In genomic region chr2:23548143-23548769, GRCh38 we compare ENCODE assay signal across 28 cellular contexts.
DNase-seq lines count a peak whose midpoint lies in the region; ATAC-seq and TF ChIP-seq lines count a peak whose summit lies in the region.
"Had no signal": no experiment of that assay in that cellular context is flagged by ENCODE, and none has a peak within 500 bp of the region (broad histone marks: within the 10 kb centered on the region; RNA-seq: fewer than 3 reads in every experiment).

No MANE protein-coding gene starts in this region.

- H3K9me3 ChIP-seq in SK-N-SH (no peaks in the 10 kb centered on the region), endodermal cell (ENCODE audit: control insufficient read depth, low read length) (no peaks in the 10 kb centered on the region), tibial nerve (no peaks in the 10 kb centered on the region)
- H3K9me3 ChIP-seq: colonic mucosa, esophagus muscularis mucosa, spleen, suprapubic skin had no signal

- no peaks in the 10 kb centered on the region for H3K36me3 ChIP-seq in SK-N-SH (replicated peaks in 1 of 2; ENCODE audit: control insufficient read depth in 1 of 2, insufficient read depth in 2 of 2, low read length in 1 of 2)
- H3K36me3 ChIP-seq in endodermal cell (ENCODE audit: control insufficient read depth, insufficient read depth, low read length), result no peaks in the 10 kb centered on the region
- H3K36me3 ChIP-seq in tibial nerve, result no peaks in the 10 kb centered on the region
- H3K36me3 ChIP-seq: brain microvascular endothelial cell, colonic mucosa, esophagus muscularis mucosa, spleen, suprapubic skin had no signal

- H3K9ac ChIP-seq in SK-N-SH, result no peak overlapping the region
- H3K9ac ChIP-seq in endodermal cell (ENCODE audit: extremely low read depth, low read length, poor library complexity, severe bottlenecking), result no peak overlapping the region
- H3K9ac ChIP-seq: KMS-11 had no signal

- H3K9me3 Mint-ChIP-seq in endodermal cell, result no peaks in the 10 kb centered on the region
- H3K9me3 Mint-ChIP-seq: activated T-cell treated with anti-CD3 and anti-CD28 coated beads, Interleukin-2, amount 50 U/mL, for 4 hours; HFFc6; stimulated activated memory B cell treated with anti-CD40 and anti-IgM and Interleukin-4, amounts not matched to agents 10 μg/mL and 1 μg/mL and 100 μg/mL, for 72 hours had no signal

- H3K27me3 ChIP-seq in SK-N-SH (ENCODE audit: insufficient read depth) (no peaks in the 10 kb centered on the region), endodermal cell (ENCODE audit: control insufficient read depth, insufficient read depth, low read length, poor library complexity, severe bottlenecking) (no peaks in the 10 kb centered on the region), tibial nerve (no peaks in the 10 kb centered on the region)
- H3K27me3 ChIP-seq: brain microvascular endothelial cell, colonic mucosa, esophagus muscularis mucosa, spleen, suprapubic skin had no signal

- H3K4me3 ChIP-seq in SK-N-SH (ENCODE audit: low read depth in 2 of 2, low read length in 1 of 2) (no peak overlapping the region), endodermal cell (ENCODE audit: low read length) (no peak overlapping the region), tibial nerve (no peak overlapping the region)
- H3K4me3 ChIP-seq: colonic mucosa, esophagus muscularis mucosa, PC-9, spleen, suprapubic skin had no signal

- no peak for TF ChIP-seq EP300 in SK-N-SH (IDR thresholded peaks at IDR 0.05; ENCODE audit: borderline replicate concordance in 1 of 2, low read depth in 1 of 2, low read length in 1 of 2)
- no peak for TF ChIP-seq EP300 in tibial nerve (IDR thresholded peaks at IDR 0.05)

- peak overlapping the region in 1 of 2 experiments; percentile 82; a peak in 2 of 4 replicates for H3K27ac ChIP-seq in SK-N-SH (ENCODE audit: low read depth in 2 of 2, low read length in 1 of 2)
- no peak overlapping the region for H3K27ac ChIP-seq in endodermal cell (ENCODE audit: low read depth, low read length)
- H3K27ac ChIP-seq in tibial nerve, result peak overlapping the region; percentile 54 to 93 (median 79)
- H3K27ac ChIP-seq: brain microvascular endothelial cell, colonic mucosa, esophagus muscularis mucosa, KMS-11, PC-9, spleen, suprapubic skin had no signal

- WGBS in SK-N-SH (ENCODE audit: low lambda C conversion rate), result 92% methylated on average over 13 of the region's 14 CpGs
- 94 to 97% methylated on average over 11 to 14 of the region's 14 CpGs for WGBS in endodermal cell (ENCODE audit: insufficient coverage in 1 of 2, insufficient read length in 1 of 2), 2 experiments
- WGBS in tibial nerve, 2 donors, result 96 to 99% methylated on average over 14 of the region's 14 CpGs

- no peak for DNase-seq in SK-N-SH
- peak; percentile 36 for DNase-seq in NCI-H1694 treated with DMSO at 0.1 percent for 48 hours (lab: John Stamatoyannopoulos, UW)
- no peak for DNase-seq in endodermal cell
- DNase-seq in tibial nerve (ENCODE audit: low spot score in 2 of 2), result no peak
- no peak for DNase-seq in NCI-H1436 treated with DMSO at 0.1 percent for 48 hours (lab: John Stamatoyannopoulos, UW)
- DNase-seq: activated CD4-positive, alpha-beta T cell treated with anti-CD3 and anti-CD28 coated beads for 1 hour; activated CD8-positive, alpha-beta memory T cell treated with anti-CD3 and anti-CD28 coated beads for 24 hours; activated naive CD4-positive, alpha-beta T cell; activated T-cell treated with anti-CD3 and anti-CD28 coated beads, Interleukin-2, amount 50 U/mL, for 4 hours; Calu3; colonic mucosa; effector memory CD4-positive, alpha-beta T cell; EL; foreskin melanocyte; HFFc6; left cardiac atrium; PC-9; spleen; stimulated activated CD4-positive, alpha-beta T cell treated with anti-CD3 and anti-CD28 coated beads, Interleukin-2, amount 100 ng/mL, for 48 hours had no signal

- H2AFZ ChIP-seq in SK-N-SH (ENCODE audit: low read depth), result no peak overlapping the region
- H2AFZ ChIP-seq: PC-9 had no signal

- CTCF ChIA-PET in SK-N-SH (lab: Yijun Ruan, JAX), result interaction anchor here (0.7 to 2.6 kb wide), 3 partner anchors 18 to 547 kb away, joined by 3 to 8 read pairs (median 6); no protein-coding TSS in a partner anchor

- TF ChIP-seq CTCF in SK-N-SH (IDR thresholded peaks at IDR 0.05), result no peak
- no peak for TF ChIP-seq CTCF in endodermal cell (conservative IDR thresholded peaks at IDR 0.05)
- no peak for TF ChIP-seq CTCF in tibial nerve (IDR thresholded peaks at IDR 0.05)

- peaks cover 5% of the 10 kb centered on the region for H3K4me1 Mint-ChIP-seq in endodermal cell
- H3K4me1 Mint-ChIP-seq: stimulated activated memory B cell treated with anti-CD40 and anti-IgM and Interleukin-4, amounts not matched to agents 10 μg/mL and 1 μg/mL and 100 μg/mL, for 72 hours had no signal

- peak overlapping the region; percentile 17 for H3K27ac Mint-ChIP-seq in endodermal cell
- H3K27ac Mint-ChIP-seq: HFFc6; stimulated activated memory B cell treated with anti-CD40 and anti-IgM and Interleukin-4, amounts not matched to agents 10 μg/mL and 1 μg/mL and 100 μg/mL, for 72 hours had no signal

- ATAC-seq in SK-N-SH treated with all-trans-retinoic acid at 6 μM for 48 hours, result no peak; the same call in 2 of the 3 replicates
- ATAC-seq in GM21390 (IDR thresholded peaks at IDR 0.05; ENCODE audit: unreplicated experiment), result no peak
- no peak for ATAC-seq in HG03521 (IDR thresholded peaks at IDR 0.05; ENCODE audit: unreplicated experiment)
- ATAC-seq: activated T-cell treated with anti-CD3 and anti-CD28 coated beads, Interleukin-2, amount 50 U/mL, for 4 hours; left cardiac atrium; stimulated activated memory B cell treated with anti-CD40 and anti-IgM and Interleukin-4, amounts not matched to agents 10 μg/mL and 1 μg/mL and 100 μg/mL, for 72 hours had no signal

- POLR2A ChIA-PET in SK-N-SH (lab: Yijun Ruan, JAX), result no interaction called here

- H3K4me3 Mint-ChIP-seq in endodermal cell, result no peak overlapping the region
- H3K4me3 Mint-ChIP-seq: activated T-cell treated with anti-CD3 and anti-CD28 coated beads, Interleukin-2, amount 50 U/mL, for 4 hours; CD14-positive monocyte; HFFc6; stimulated activated memory B cell treated with anti-CD40 and anti-IgM and Interleukin-4, amounts not matched to agents 10 μg/mL and 1 μg/mL and 100 μg/mL, for 72 hours had no signal

- no peak for TF ChIP-seq RAD21 in SK-N-SH (IDR thresholded peaks at IDR 0.05; ENCODE audit: low read length)

- H3K79me2 ChIP-seq in SK-N-SH (ENCODE audit: insufficient read depth), result no peaks in the 10 kb centered on the region

- H3K4me2 ChIP-seq in SK-N-SH, result peak overlapping the region; percentile 67; the same call in 1 of the 2 replicates
- H3K4me2 ChIP-seq: KMS-11, PC-9 had no signal

- no peaks in the 10 kb centered on the region for H3F3A ChIP-seq in SK-N-SH (replicated peaks; ENCODE audit: insufficient read depth)

- no peaks in the 10 kb centered on the region for H3K36me3 Mint-ChIP-seq in endodermal cell (ENCODE audit: low read depth)
- H3K36me3 Mint-ChIP-seq: CD14-positive monocyte; stimulated activated memory B cell treated with anti-CD40 and anti-IgM and Interleukin-4, amounts not matched to agents 10 μg/mL and 1 μg/mL and 100 μg/mL, for 72 hours had no signal

- peaks cover 43 to 83% of the 10 kb centered on the region in 2 experiments; a peak in 3 of 4 replicates for H3K4me1 ChIP-seq in SK-N-SH (ENCODE audit: control insufficient read depth in 1 of 2, insufficient read depth in 2 of 2, low read depth in 1 of 2, low read length in 1 of 2)
- no peaks in the 10 kb centered on the region for H3K4me1 ChIP-seq in endodermal cell (ENCODE audit: control insufficient read depth, insufficient read depth, low read length)
- peaks cover 5 to 94% (median 51%) of the 10 kb centered on the region in 4 donors for H3K4me1 ChIP-seq in tibial nerve
- H3K4me1 ChIP-seq: colonic mucosa had no signal

- TF ChIP-seq POLR2A in tibial nerve (IDR thresholded peaks at IDR 0.05), result no peak

- no peaks in the 10 kb centered on the region for H4K20me1 ChIP-seq in SK-N-SH (ENCODE audit: insufficient read depth)

- no peaks in the 10 kb centered on the region for H3K9me2 ChIP-seq in SK-N-SH

- no peaks in the 10 kb centered on the region for H3K27me3 Mint-ChIP-seq in endodermal cell (ENCODE audit: insufficient read depth)

TF ChIP-seq in SK-N-SH, 30 proteins besides CTCF, POLR2A, EP300 and RAD21:
- TF ChIP-seq TAF1 (IDR thresholded peaks at IDR 0.05; ENCODE audit: borderline replicate concordance, low read depth, low read length) (no peak), USF1 (IDR thresholded peaks at IDR 0.05; ENCODE audit: borderline replicate concordance, low read depth) (peak; percentile 33; the same call in 1 of the 2 replicates)

TF ChIP-seq in SK-N-SH treated with all-trans-retinoic acid at 6 μM for 48 hours, 23 proteins besides CTCF, POLR2A, EP300 and RAD21 (continues in another document):
- no peak for TF ChIP-seq TOX (CRISPR knock-in tag; IDR thresholded peaks at IDR 0.05; ENCODE audit: borderline replicate concordance)
- no peak for TF ChIP-seq CREB5 (CRISPR knock-in tag; IDR thresholded peaks at IDR 0.05; ENCODE audit: low read depth)
- no peak for TF ChIP-seq SNAI2 (CRISPR knock-in tag; IDR thresholded peaks at IDR 0.05)
- TF ChIP-seq ZFP30 (CRISPR knock-in tag; IDR thresholded peaks at IDR 0.05), result no peak
- TF ChIP-seq CSDC2 (CRISPR knock-in tag; IDR thresholded peaks at IDR 0.05), result no peak
- no peak for TF ChIP-seq ZFP3 (CRISPR knock-in tag; IDR thresholded peaks at IDR 0.05)
- no peak for TF ChIP-seq ZNF70 (CRISPR knock-in tag; IDR thresholded peaks at IDR 0.05)
